Comparison of ENCODE assay signal across 24 cellular contexts in the genomic region with DNA sequence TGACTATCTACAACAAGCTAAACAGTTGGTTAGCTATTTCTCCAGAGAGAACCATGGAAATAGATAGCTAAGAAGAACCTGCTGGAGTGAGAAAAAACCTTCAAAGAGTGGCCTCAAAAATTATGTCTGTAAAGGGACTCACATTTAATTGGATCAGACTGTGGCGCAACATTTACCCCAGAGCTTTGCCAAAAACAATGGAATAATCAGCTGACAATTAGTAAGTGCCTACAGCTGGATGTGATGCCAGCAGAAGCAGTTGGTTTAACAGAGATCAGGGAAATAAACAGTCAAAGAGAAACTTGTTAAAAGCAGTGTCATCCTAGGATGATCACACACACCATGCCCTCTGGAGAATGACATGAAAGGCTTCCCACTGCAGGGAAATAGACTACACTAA.
A peak's percentile ranks its signal among the peaks of the same experiment; 100 is the strongest.
DNase-seq lines count a peak whose midpoint lies in the region; TF ChIP-seq lines count a peak whose summit lies in the region.
"Had no signal": no experiment of that assay in that cellular context is flagged by ENCODE, and none has a peak within 500 bp of the region (broad histone marks: within the 10 kb centered on the region; RNA-seq: fewer than 3 reads in every experiment).

No MANE protein-coding gene starts in this region.

- DNase-seq in NCI-H82 (lab: John Stamatoyannopoulos, UW) (peak; percentile 47), NCI-H82 treated with DMSO at 0.1 percent for 48 hours (lab: John Stamatoyannopoulos, UW; ENCODE audit: unreplicated experiment) (no peak), epithelial cell of proximal tubule (ENCODE audit: low read depth) (peak; percentile 22), foreskin melanocyte (peak; percentile 48), stromal cell of bone marrow (ENCODE audit: low read depth) (peak; percentile 10), posterior cingulate gyrus (no peak), globus pallidus (ENCODE audit: low spot score) (no peak), DMS114 treated with DMSO at 0.1 percent for 48 hours (lab: John Stamatoyannopoulos, UW; ENCODE audit: unreplicated experiment) (no peak)
- DNase-seq: CD8-positive, alpha-beta T cell; DMS 273 treated with DMSO at 0.1 percent for 48 hours; DMS79 treated with DMSO at 0.1 percent for 48 hours; GF-D8; GM23248; H9; HFFc6; NCI-H1092 treated with DMSO at 0.1 percent for 48 hours; NCI-H1436; NCI-H187; NCI-H2081 treated with DMSO at 0.1 percent for 48 hours; NCI-H2171; NCI-H524; NCI-H748 treated with DMSO at 0.1 percent for 48 hours; NK-92 treated with Interleukin-12 subunit alpha and Interleukin-12 subunit beta, amount 100 ng/mL, for 24 hours; PC-3 had no signal

- intact Hi-C loops in posterior cingulate gyrus (cut with DNase I) = no loop called here

- no peak overlapping the region for H3K4me3 ChIP-seq in epithelial cell of proximal tubule (ENCODE audit: low read depth, low read length)
- H3K4me3 ChIP-seq: GM23248 had no signal

- no peak for TF ChIP-seq CTCF in epithelial cell of proximal tubule (conservative IDR thresholded peaks at IDR 0.05; ENCODE audit: low read depth, low read length)

Comparison
In these comparisons a context has a peak if more than half of its experiments do, and no peak if none do; other contexts are left out.
1. DNase-seq: peak in NCI-H82 (single experiment), epithelial cell of proximal tubule (single experiment), foreskin melanocyte (single experiment) and stromal cell of bone marrow (single experiment); none in NCI-H82 treated with DMSO at 0.1 percent for 48 hours (single experiment), posterior cingulate gyrus (0 of 10), globus pallidus (single experiment) and DMS114 treated with DMSO at 0.1 percent for 48 hours (single experiment).